ENCODE assay signal across 8 cellular contexts in genomic region chr14:74945852-74946658, GRCh38. TPM values are rescaled to one million over a fixed set of nuclear protein-coding genes. Genes with fewer than 3 reads are reported as not detected.
DNase-seq lines count a peak whose midpoint lies in the region; ATAC-seq and TF ChIP-seq lines count a peak whose summit lies in the region.

No MANE protein-coding gene starts in this region.

- H3K27me3 ChIP-seq in parathyroid adenoma (ENCODE audit: control insufficient read depth, insufficient read depth, low read length) (no peaks in the 10 kb centered on the region), upper lobe of left lung (no peaks in the 10 kb centered on the region)

- in situ Hi-C loops in SK-MEL-5 (cut with HindIII; ENCODE audit: low pct_unique_long_range_greater_than_20kb, low sequenced_read_pairs) = no loop called here

- WGBS in upper lobe of left lung, 2 donors = 25 to 34% methylated on average over 9 to 17 of the region's 17 CpGs

- H3K4me2 ChIP-seq in parathyroid adenoma (ENCODE audit: low read length) = no peak overlapping the region

- H3K4me1 ChIP-seq in parathyroid adenoma = no peaks in the 10 kb centered on the region
- peaks cover 27 to 42% (median 31%) of the 10 kb centered on the region in 4 donors for H3K4me1 ChIP-seq in upper lobe of left lung

- H3K27ac ChIP-seq in parathyroid adenoma (no peak overlapping the region), upper lobe of left lung (peak overlapping the region in 1 of 4 donors; percentile 40)

- no peak overlapping the region for H3K9ac ChIP-seq in parathyroid adenoma

- TF ChIP-seq EP300 in upper lobe of left lung (IDR thresholded peaks at IDR 0.05) = no peak

- H3K36me3 ChIP-seq in parathyroid adenoma (ENCODE audit: control insufficient read depth, insufficient read depth, low read length) (no peaks in the 10 kb centered on the region), upper lobe of left lung (no peaks in the 10 kb centered on the region)

- ATAC-seq in upper lobe of left lung (ENCODE audit: low FRiP score in 2 of 2) (peak; percentile 82 to 91), HG02642 (IDR thresholded peaks at IDR 0.05; ENCODE audit: poor library complexity, unreplicated experiment) (no peak)

- H2AFZ ChIP-seq in parathyroid adenoma = peak overlapping the region; percentile 65

- peak; percentile 97 for TF ChIP-seq CTCF in GM12873 (IDR thresholded peaks at IDR 0.05; ENCODE audit: insufficient read depth, low read depth, low read length, missing control alignments)
- TF ChIP-seq CTCF in parathyroid adenoma (IDR thresholded peaks at IDR 0.05) = peak; percentile 96
- TF ChIP-seq CTCF in upper lobe of left lung (IDR thresholded peaks at IDR 0.05) = peak; percentile 83 to 95 (median 90)

- no peaks in the 10 kb centered on the region for H3K79me2 ChIP-seq in parathyroid adenoma

- H3K4me3 ChIP-seq in parathyroid adenoma (ENCODE audit: low read depth, low read length) (no peak overlapping the region), upper lobe of left lung (no peak overlapping the region)

- H3K9me3 ChIP-seq in parathyroid adenoma (ENCODE audit: control insufficient read depth, low read length) (no peaks in the 10 kb centered on the region), upper lobe of left lung (no peaks in the 10 kb centered on the region)

- DNase-seq in LHCN-M2 (ENCODE audit: low read depth) (peak; percentile 59), SK-MEL-5 (ENCODE audit: low read depth, low spot score) (peak; percentile 78), germinal center (ENCODE audit: low spot score) (peak; percentile 89), upper lobe of left lung (peak; percentile 39 to 75)
- peak; percentile 23 to 64 (median 46) for DNase-seq in activated naive CD4-positive, alpha-beta T cell (lab: John Stamatoyannopoulos, UW)

- no peak for TF ChIP-seq POLR2A in upper lobe of left lung (IDR thresholded peaks at IDR 0.05)

RNA-seq across cellular contexts. Expression of gene PGF, which starts 9.3 kb away (rescaled TPM):
- total RNA-seq in LHCN-M2 (2014; rRNA removed) (82.3 and 181 TPM in 2 replicates), upper lobe of left lung (10 to 100 TPM in 2 of 6 donors, 1 to 10 TPM in 3, under 1 TPM in 1; 0.89 to 21.3 (median 5.0) TPM)
- 25.9 TPM for polyA plus RNA-seq in LHCN-M2 (2012)
- total RNA-seq in SK-MEL-5 (2014; rRNA removed; shearing (Covaris generic)) = 19.3 and 22.0 TPM in 2 replicates
- 26.1 and 35.8 TPM in 2 replicates for polyA plus RNA-seq in SK-MEL-5 (2015; cell fraction: cytosol; rRNA removed)
- polyA plus RNA-seq in SK-MEL-5 (2015; cell fraction: nucleus; rRNA removed) = 7.8 and 13.2 TPM in 2 replicates

RNA-seq across cellular contexts. Expression of gene RPS6KL1, which starts 23.0 kb away (rescaled TPM):
- 0.80 and 1.9 TPM in 2 replicates for total RNA-seq in LHCN-M2 (2014; rRNA removed)
- 0.55 TPM for polyA plus RNA-seq in LHCN-M2 (2012)
- 0.53 and 1.3 TPM in 2 replicates for total RNA-seq in SK-MEL-5 (2014; rRNA removed; shearing (Covaris generic))
- 0.57 and 1.4 TPM in 2 replicates for polyA plus RNA-seq in SK-MEL-5 (2015; cell fraction: cytosol; rRNA removed)
- 0.69 and 2.5 TPM in 2 replicates for polyA plus RNA-seq in SK-MEL-5 (2015; cell fraction: nucleus; rRNA removed)
- total RNA-seq in upper lobe of left lung = 10 to 100 TPM in 2 of 6 donors, 1 to 10 TPM in 4; 3.4 to 29.3 (median 7.3) TPM

RNA-seq across cellular contexts. Expression of gene EIF2B2, which starts 56.7 kb away (rescaled TPM):
- total RNA-seq in LHCN-M2 (2014; rRNA removed) = 78.9 and 88.7 TPM in 2 replicates
- polyA plus RNA-seq in LHCN-M2 (2012) = 106 TPM
- total RNA-seq in SK-MEL-5 (2014; rRNA removed; shearing (Covaris generic)) = 54.6 and 57.3 TPM in 2 replicates
- 64.3 and 67.3 TPM in 2 replicates for polyA plus RNA-seq in SK-MEL-5 (2015; cell fraction: cytosol; rRNA removed)
- polyA plus RNA-seq in SK-MEL-5 (2015; cell fraction: nucleus; rRNA removed) = 22.3 and 54.4 TPM in 2 replicates
- 10 to 100 TPM; 22.2 to 40.7 (median 32.5) TPM for total RNA-seq in upper lobe of left lung
